12 cellular contexts compared by ENCODE assay signal in genomic region chr19:35754365-35755139, GRCh38. TPM values are rescaled to one million over a fixed set of nuclear protein-coding genes. Genes with fewer than 3 reads are reported as not detected.
A peak's percentile ranks its signal among the peaks of the same experiment; 100 is the strongest.
DNase-seq lines count a peak whose midpoint lies in the region; ATAC-seq and TF ChIP-seq lines count a peak whose summit lies in the region.
"Had no signal": no experiment of that assay in that cellular context is flagged by ENCODE, and none has a peak within 500 bp of the region (broad histone marks: within the 10 kb centered on the region; RNA-seq: fewer than 3 reads in every experiment).

No MANE protein-coding gene starts in this region.

- POLR2A ChIA-PET in RWPE1 (lab: Yijun Ruan, JAX; ENCODE audit: low non-redundant PET), result no interaction called here

- peaks cover 18% of the 10 kb centered on the region for H3K36me3 ChIP-seq in rectal smooth muscle tissue (ENCODE audit: control insufficient read depth, insufficient read depth, low read length)

- no peaks in the 10 kb centered on the region for H3K27me3 ChIP-seq in rectal smooth muscle tissue (ENCODE audit: control insufficient read depth, insufficient read depth, low read length)

- no peak for ATAC-seq in HG02571 (IDR thresholded peaks at IDR 0.05; ENCODE audit: unreplicated experiment)
- ATAC-seq in GM18502 (IDR thresholded peaks at IDR 0.05; ENCODE audit: poor library complexity, unreplicated experiment), result no peak
- no peak for ATAC-seq in stimulated activated naive CD8-positive, alpha-beta T cell treated with anti-CD3 and anti-CD28 coated beads, Interleukin-15, Interleukin-2, amounts not matched to agents 100 U/mL and 50 U/mL, for 24 hours

- H3K9ac ChIP-seq in rectal smooth muscle tissue (ENCODE audit: low read length), result peak overlapping the region; percentile 17

- peak; percentile 24 for DNase-seq in 8988T
- DNase-seq in RWPE1 (ENCODE audit: low spot score), result no peak
- peak; percentile 31 for DNase-seq in fibroblast of the aortic adventitia (ENCODE audit: low read depth)
- no peak for DNase-seq in DMS 273 (lab: John Stamatoyannopoulos, UW; ENCODE audit: unreplicated experiment)
- no peak for DNase-seq in stimulated activated naive CD8-positive, alpha-beta T cell treated with anti-CD3 and anti-CD28 coated beads, Interleukin-15, Interleukin-2, amounts not matched to agents 100 U/mL and 50 U/mL, for 24 hours
- DNase-seq: caudate nucleus, NCI-H226, PC-9 had no signal

- CTCF ChIA-PET in RWPE1 (lab: Yijun Ruan, JAX), result no interaction called here

- H3K4me3 ChIP-seq in fibroblast of the aortic adventitia (ENCODE audit: low read depth, low read length) (peak overlapping the region; percentile 91), rectal smooth muscle tissue (ENCODE audit: low read length) (peak overlapping the region; percentile 60)
- H3K4me3 ChIP-seq: BLaER1 treated with 17β-estradiol and CSF1 and Interleukin-3, amounts not matched to agents 10 nM and 100 nM; PC-9 had no signal

- peak overlapping the region; percentile 98 for H3K27ac ChIP-seq in RWPE1
- peak overlapping the region; percentile 99 for H3K27ac ChIP-seq in rectal smooth muscle tissue (ENCODE audit: low read depth, low read length)
- H3K27ac ChIP-seq: BLaER1 treated with 17β-estradiol and CSF1 and Interleukin-3, amounts not matched to agents 10 nM and 100 nM; PC-9 had no signal

- H3K4me1 ChIP-seq in rectal smooth muscle tissue (ENCODE audit: control insufficient read depth, insufficient read depth, low read length), result peaks cover 15% of the 10 kb centered on the region

- TF ChIP-seq CTCF in RWPE1 (conservative IDR thresholded peaks at IDR 0.05; ENCODE audit: low read depth) (no peak), fibroblast of the aortic adventitia (IDR thresholded peaks at IDR 0.05; ENCODE audit: insufficient read depth, low read length) (no peak)

RNA-seq across cellular contexts. Expression of gene HSPB6, which starts 2.3 kb away (rescaled TPM):
- 297 and 713 TPM in 2 replicates for total RNA-seq in fibroblast of the aortic adventitia (ENCODE audit: low replicate concordance)

RNA-seq across cellular contexts. Expression of gene PROSER3, which starts 3.4 kb away (rescaled TPM):
- 4.5 and 10.8 TPM in 2 replicates for total RNA-seq in fibroblast of the aortic adventitia (ENCODE audit: low replicate concordance)

RNA-seq across cellular contexts. Expression of gene LIN37, which starts 6.2 kb away (rescaled TPM):
- 5.4 and 15.3 TPM in 2 replicates for total RNA-seq in fibroblast of the aortic adventitia (ENCODE audit: low replicate concordance)

RNA-seq across cellular contexts. Expression of gene PSENEN, which starts 9.1 kb away (rescaled TPM):
- total RNA-seq in fibroblast of the aortic adventitia (ENCODE audit: low replicate concordance), result 14.7 and 19.5 TPM in 2 replicates

RNA-seq across cellular contexts. Expression of gene U2AF1L4, which starts 9.3 kb away (rescaled TPM):
- 5.8 and 7.1 TPM in 2 replicates for total RNA-seq in fibroblast of the aortic adventitia (ENCODE audit: low replicate concordance)

Comparison
In these comparisons a context has a peak if more than half of its experiments do, and no peak if none do; other contexts are left out.
1. DNase-seq: peak in 8988T (single experiment) and fibroblast of the aortic adventitia (single experiment); none in RWPE1 (single experiment), DMS 273 (single experiment) and stimulated activated naive CD8-positive, alpha-beta T cell treated with anti-CD3 and anti-CD28 coated beads, Interleukin-15, Interleukin-2, amounts not matched to agents 100 U/mL and 50 U/mL, for 24 hours (single experiment).